Comparison of ENCODE assay signal across 9 cellular contexts in genomic region chr1:36084502-36085115, GRCh38. TPM values are rescaled to one million over a fixed set of nuclear protein-coding genes. Genes with fewer than 3 reads are reported as not detected.
DNase-seq lines count a peak whose midpoint lies in the region; TF ChIP-seq lines count a peak whose summit lies in the region.
"Had no signal": no experiment of that assay in that cellular context is flagged by ENCODE, and none has a peak within 500 bp of the region (broad histone marks: within the 10 kb centered on the region; RNA-seq: fewer than 3 reads in every experiment).

No MANE protein-coding gene starts in this region.

- H3K9me3 ChIP-seq in transverse colon, result no peaks in the 10 kb centered on the region

- peak overlapping the region; percentile 74 for H3K56ac ChIP-seq in mesendoderm (ENCODE audit: low read length)

- no CpG with 5 or more reads among the region's 19 CpGs for WGBS in mesendoderm (ENCODE audit: extremely low coverage, insufficient coverage, low lambda C conversion rate)
- 11 to 58% methylated on average over 5 to 19 of the region's 19 CpGs for WGBS in transverse colon (ENCODE audit: low coverage in 1 of 2), 2 donors

- H2AK5ac ChIP-seq in mesendoderm (ENCODE audit: low read length), result no peak overlapping the region

- no peak overlapping the region for H4K8ac ChIP-seq in mesendoderm (ENCODE audit: low read depth, low read length)

- intact Hi-C loops in transverse colon (cut with DNase I; ENCODE audit: low total_unique reads), result no loop called here

- H3K4ac ChIP-seq in mesendoderm (ENCODE audit: low read depth, low read length), result no peak overlapping the region

- TF ChIP-seq EP300 in transverse colon (IDR thresholded peaks at IDR 0.05; ENCODE audit: low read depth), result no peak

- no peak overlapping the region for H4K5ac ChIP-seq in mesendoderm (ENCODE audit: low read length)

- peaks cover 6% of the 10 kb centered on the region for H3K79me1 ChIP-seq in mesendoderm (ENCODE audit: low read length)

- H3K4me2 ChIP-seq in mesendoderm (ENCODE audit: low read length), result peak overlapping the region; percentile 75

- no peak overlapping the region for H2BK5ac ChIP-seq in mesendoderm (ENCODE audit: low read length)

- H3K27me3 ChIP-seq in mesendoderm (ENCODE audit: insufficient read depth, low read length, poor library complexity), result no peaks in the 10 kb centered on the region
- peaks cover 17% of the 10 kb centered on the region for H3K27me3 ChIP-seq in transverse colon

- peak overlapping the region; percentile 45 for H3K9ac ChIP-seq in mesendoderm (ENCODE audit: low read length)

- TF ChIP-seq POLR2A in transverse colon (IDR thresholded peaks at IDR 0.05), result no peak

- no peak overlapping the region for H3K18ac ChIP-seq in mesendoderm (ENCODE audit: low read length)

- DNase-seq in activated effector memory CD4-positive, alpha-beta T cell treated with anti-CD3 and anti-CD28 coated beads, Interleukin-2, amount 50 U/mL, for 16 hours, result peak; percentile 60
- DNase-seq in activated effector memory CD4-positive, alpha-beta T cell treated with Interleukin-2 at 50 U/mL for 16 hours, result no peak
- DNase-seq in choroid plexus epithelial cell (ENCODE audit: low read depth) (peak; percentile 20), mesendoderm (peak; percentile 51), transverse colon (peak; percentile 7), NCI-H187 (lab: John Stamatoyannopoulos, UW) (no peak), GM03348 (ENCODE audit: low spot score) (no peak), NCI-H1417 treated with DMSO at 0.1 percent for 48 hours (lab: John Stamatoyannopoulos, UW) (no peak)
- DNase-seq: activated naive CD4-positive, alpha-beta T cell treated with Interleukin-2 at 50 U/mL for 16 hours had no signal

- H3K23ac ChIP-seq in mesendoderm (ENCODE audit: low read length), result no peak overlapping the region

- in situ Hi-C loops in transverse colon (cut with MboI; ENCODE audit: low pct_ligation_motif_present in 1 of 4, low pct_unique_long_range_greater_than_20kb in 1 of 4, low sequenced_read_pairs in 3 of 4), result no loop called here

- H2BK120ac ChIP-seq in mesendoderm (ENCODE audit: low read depth, low read length), result no peak overlapping the region

- TF ChIP-seq CTCF in choroid plexus epithelial cell (conservative IDR thresholded peaks at IDR 0.05; ENCODE audit: low read depth, low read length) (no peak), transverse colon (IDR thresholded peaks at IDR 0.05) (no peak)

- H3K27ac ChIP-seq in mesendoderm (ENCODE audit: low read depth, low read length), result no peak overlapping the region
- peak overlapping the region in 1 of 4 donors; percentile 24 for H3K27ac ChIP-seq in transverse colon

- peaks cover 5% of the 10 kb centered on the region for H3K4me1 ChIP-seq in mesendoderm (ENCODE audit: control insufficient read depth, low read depth, low read length)
- H3K4me1 ChIP-seq in transverse colon, result peaks cover 5 to 22% (median 17%) of the 10 kb centered on the region in 4 donors

- H3K4me3 ChIP-seq in choroid plexus epithelial cell (ENCODE audit: low read depth, low read length) (peak overlapping the region; percentile 59), mesendoderm (ENCODE audit: low read length) (peak overlapping the region; percentile 16), transverse colon (peak overlapping the region in 3 of 4 donors; percentile 34 to 52 (median 34))

- H2BK15ac ChIP-seq in mesendoderm (replicated peaks; ENCODE audit: low read depth), result no peak overlapping the region

- H3K79me2 ChIP-seq in mesendoderm (ENCODE audit: control insufficient read depth, insufficient read depth, low read length), result peaks cover 6% of the 10 kb centered on the region

- H3K36me3 ChIP-seq in mesendoderm (ENCODE audit: control insufficient read depth, insufficient read depth, low read length) (no peaks in the 10 kb centered on the region), transverse colon (no peaks in the 10 kb centered on the region)

RNA-seq across cellular contexts. Expression of gene TEKT2, which starts 0.7 kb away (rescaled TPM):
- polyA plus RNA-seq in mesendoderm (2013, experiment 1 of 2), result 0.25 TPM
- polyA plus RNA-seq in mesendoderm (2013, experiment 2 of 2), result 0.25 TPM
- not detected for total RNA-seq in transverse colon

RNA-seq across cellular contexts. Expression of gene ADPRS, which starts 4.1 kb away (rescaled TPM):
- 16.8 TPM for polyA plus RNA-seq in mesendoderm (2013, experiment 1 of 2)
- 16.1 TPM for polyA plus RNA-seq in mesendoderm (2013, experiment 2 of 2)
- total RNA-seq in transverse colon, result 10 to 100 TPM; 18.3 to 41.8 (median 28.6) TPM

RNA-seq across cellular contexts. Expression of gene COL8A2, which starts 40.4 kb away (rescaled TPM):
- polyA plus RNA-seq in mesendoderm (2013, experiment 1 of 2), result 0.49 TPM
- polyA plus RNA-seq in mesendoderm (2013, experiment 2 of 2), result 0.50 TPM
- total RNA-seq in transverse colon, result 1 to 10 TPM; 1.2 to 5.4 (median 1.7) TPM

Comparison
In these comparisons a context has a peak if more than half of its experiments do, and no peak if none do; other contexts are left out.
1. DNase-seq: peak in activated effector memory CD4-positive, alpha-beta T cell treated with anti-CD3 and anti-CD28 coated beads, Interleukin-2, amount 50 U/mL, for 16 hours (single experiment), choroid plexus epithelial cell (single experiment), mesendoderm (single experiment) and transverse colon (single experiment); none in activated effector memory CD4-positive, alpha-beta T cell treated with Interleukin-2 at 50 U/mL for 16 hours (single experiment), NCI-H187 (0 of 2), GM03348 (single experiment) and NCI-H1417 treated with DMSO at 0.1 percent for 48 hours (single experiment).
2. Peak in every context shown above with its lines, with median percentiles within 50 percentile points of each other: H3K4me3 ChIP-seq.